ENCODE assay signal across 8 cellular contexts in genomic region chr20:20743511-20744169, GRCh38. TPM values are rescaled to one million over a fixed set of nuclear protein-coding genes. Genes with fewer than 3 reads are reported as not detected.
A peak's percentile ranks its signal among the peaks of the same experiment; 100 is the strongest.
DNase-seq lines count a peak whose midpoint lies in the region; ATAC-seq and TF ChIP-seq lines count a peak whose summit lies in the region.
"Had no signal": no experiment of that assay in that cellular context is flagged by ENCODE, and none has a peak within 500 bp of the region (broad histone marks: within the 10 kb centered on the region; RNA-seq: fewer than 3 reads in every experiment).

No MANE protein-coding gene starts in this region.

- TF ChIP-seq EP300 in SK-N-SH (IDR thresholded peaks at IDR 0.05; ENCODE audit: borderline replicate concordance in 1 of 2, low read depth in 1 of 2, low read length in 1 of 2): no peak

- peaks cover 0 to 6% (median 0%) of the 10 kb centered on the region in 5 donors for H3K36me3 Mint-ChIP-seq in naive thymus-derived CD4-positive, alpha-beta T cell
- no peaks in the 10 kb centered on the region for H3K36me3 Mint-ChIP-seq in activated T-helper 1 cell treated with anti-CD3 and anti-CD28 coated beads, Interleukin-12 subunit alpha, Interleukin-12 subunit beta, Interleukin-2, Interleukin-4 antibody, amounts not matched to agents 30 ng/mL and 10 ng/mL and 1 ng/mL, durations not matched to agents 14 hours and 24 hours and 36 hours (ENCODE audit: low read depth)

- no peak overlapping the region for H3K9ac ChIP-seq in SK-N-SH

- POLR2A ChIA-PET in naive thymus-derived CD4-positive, alpha-beta T cell (lab: Charles Lee): no interaction called here
- POLR2A ChIA-PET in SK-N-SH (lab: Yijun Ruan, JAX): no interaction called here

- peak; percentile 77 for ATAC-seq in HG02884 (IDR thresholded peaks at IDR 0.05; ENCODE audit: unreplicated experiment)
- ATAC-seq in esophagus mucosa: peak; percentile 63
- ATAC-seq in naive thymus-derived CD4-positive, alpha-beta T cell: peak; percentile 70
- ATAC-seq in GM19023 (IDR thresholded peaks at IDR 0.05; ENCODE audit: unreplicated experiment): no peak
- ATAC-seq: K562 had no signal

- H3K9me2 ChIP-seq in SK-N-SH: no peaks in the 10 kb centered on the region

- H3K4me3 ChIP-seq in naive thymus-derived CD4-positive, alpha-beta T cell (ENCODE audit: low read length): no peak overlapping the region
- H3K4me3 ChIP-seq in SK-N-SH (ENCODE audit: low read depth in 2 of 2, low read length in 1 of 2): no peak overlapping the region
- H3K4me3 ChIP-seq: K562 had no signal

- no peak overlapping the region for H3K4me2 ChIP-seq in SK-N-SH

- CTCF ChIA-PET in naive thymus-derived CD4-positive, alpha-beta T cell (lab: Charles Lee): no interaction called here
- CTCF ChIA-PET in SK-N-SH (lab: Yijun Ruan, JAX): no interaction called here

- no peak for TF ChIP-seq RAD21 in SK-N-SH (IDR thresholded peaks at IDR 0.05; ENCODE audit: low read length)

- H3K27ac Mint-ChIP-seq in naive thymus-derived CD4-positive, alpha-beta T cell: no peak overlapping the region
- H3K27ac Mint-ChIP-seq in activated T-helper 1 cell treated with anti-CD3 and anti-CD28 coated beads, Interleukin-12 subunit alpha, Interleukin-12 subunit beta, Interleukin-2, Interleukin-4 antibody, amounts not matched to agents 30 ng/mL and 10 ng/mL and 1 ng/mL, durations not matched to agents 14 hours and 24 hours and 36 hours: no peak overlapping the region

- no peak for TF ChIP-seq CTCF in SK-N-SH (IDR thresholded peaks at IDR 0.05)

- H3K4me1 Mint-ChIP-seq in naive thymus-derived CD4-positive, alpha-beta T cell: peaks cover 0 to 7% (median 0%) of the 10 kb centered on the region in 7 donors
- H3K4me1 Mint-ChIP-seq in activated T-helper 1 cell treated with anti-CD3 and anti-CD28 coated beads, Interleukin-12 subunit alpha, Interleukin-12 subunit beta, Interleukin-2, Interleukin-4 antibody, amounts not matched to agents 30 ng/mL and 10 ng/mL and 1 ng/mL, durations not matched to agents 14 hours and 24 hours and 36 hours (ENCODE audit: low read depth): no peaks in the 10 kb centered on the region

- 41% methylated on average over 14 of the region's 15 CpGs for WGBS in SK-N-SH (ENCODE audit: low lambda C conversion rate)

- DNase-seq in NCI-H82 (lab: John Stamatoyannopoulos, UW) (peak; percentile 71), SK-N-SH (no peak)
- no peak for DNase-seq in naive thymus-derived CD4-positive, alpha-beta T cell
- no peak for DNase-seq in activated T-helper 1 cell treated with anti-CD3 and anti-CD28 coated beads, Interleukin-12 subunit alpha, Interleukin-12 subunit beta, Interleukin-2, Interleukin-4 antibody, amounts not matched to agents 30 ng/mL and 10 ng/mL and 1 ng/mL, durations not matched to agents 14 hours and 24 hours and 36 hours (ENCODE audit: low spot score)

- H3K4me3 Mint-ChIP-seq in naive thymus-derived CD4-positive, alpha-beta T cell: peak overlapping the region in 2 of 10 donors; percentile 8 to 57
- H3K4me3 Mint-ChIP-seq in activated T-helper 1 cell treated with anti-CD3 and anti-CD28 coated beads, Interleukin-12 subunit alpha, Interleukin-12 subunit beta, Interleukin-2, Interleukin-4 antibody, amounts not matched to agents 30 ng/mL and 10 ng/mL and 1 ng/mL, durations not matched to agents 14 hours and 24 hours and 36 hours: no peak overlapping the region

- no peaks in the 10 kb centered on the region for H3K27me3 ChIP-seq in naive thymus-derived CD4-positive, alpha-beta T cell (ENCODE audit: control insufficient read depth in 2 of 2, insufficient read depth in 2 of 2, low read length in 2 of 2)
- peaks cover 7% of the 10 kb centered on the region; the same call in 1 of the 2 replicates for H3K27me3 ChIP-seq in SK-N-SH (ENCODE audit: insufficient read depth)

- no peaks in the 10 kb centered on the region for H3K9me3 ChIP-seq in naive thymus-derived CD4-positive, alpha-beta T cell (ENCODE audit: control insufficient read depth in 2 of 3, low read length in 3 of 3)
- H3K9me3 ChIP-seq in SK-N-SH: no peaks in the 10 kb centered on the region

- H3K79me2 ChIP-seq in SK-N-SH (ENCODE audit: insufficient read depth): no peaks in the 10 kb centered on the region

- no peaks in the 10 kb centered on the region for H4K20me1 ChIP-seq in SK-N-SH (ENCODE audit: insufficient read depth)

- H3K9me3 Mint-ChIP-seq in naive thymus-derived CD4-positive, alpha-beta T cell: peaks cover 0 to 2% (median 0%) of the 10 kb centered on the region in 11 donors
- H3K9me3 Mint-ChIP-seq in activated T-helper 1 cell treated with anti-CD3 and anti-CD28 coated beads, Interleukin-12 subunit alpha, Interleukin-12 subunit beta, Interleukin-2, Interleukin-4 antibody, amounts not matched to agents 30 ng/mL and 10 ng/mL and 1 ng/mL, durations not matched to agents 14 hours and 24 hours and 36 hours: peaks cover under 1% of the 10 kb centered on the region

- intact Hi-C loops in naive thymus-derived CD4-positive, alpha-beta T cell (cut with micrococcal nuclease): no loop called here
- intact Hi-C loops in activated T-helper 1 cell treated with anti-CD3 and anti-CD28 coated beads, Interleukin-12 subunit alpha, Interleukin-12 subunit beta, Interleukin-2, Interleukin-4 antibody, amounts not matched to agents 30 ng/mL and 10 ng/mL and 1 ng/mL, durations not matched to agents 14 hours and 24 hours and 36 hours (cut with micrococcal nuclease): no loop called here

- H3F3A ChIP-seq in SK-N-SH (replicated peaks; ENCODE audit: insufficient read depth): no peaks in the 10 kb centered on the region

- H3K36me3 ChIP-seq in naive thymus-derived CD4-positive, alpha-beta T cell (ENCODE audit: control insufficient read depth in 2 of 3, insufficient read depth in 3 of 3, low read length in 3 of 3): no peaks in the 10 kb centered on the region
- H3K36me3 ChIP-seq in SK-N-SH (replicated peaks in 1 of 2; ENCODE audit: control insufficient read depth in 1 of 2, insufficient read depth in 2 of 2, low read length in 1 of 2): no peaks in the 10 kb centered on the region

- no peak overlapping the region for H3K27ac ChIP-seq in naive thymus-derived CD4-positive, alpha-beta T cell (ENCODE audit: low read depth, low read length)
- no peak overlapping the region for H3K27ac ChIP-seq in SK-N-SH (ENCODE audit: low read depth in 2 of 2, low read length in 1 of 2)

- H2AFZ ChIP-seq in SK-N-SH (ENCODE audit: low read depth): no peak overlapping the region

- peaks cover 5 to 26% (median 13%) of the 10 kb centered on the region in 5 donors for H3K27me3 Mint-ChIP-seq in naive thymus-derived CD4-positive, alpha-beta T cell
- H3K27me3 Mint-ChIP-seq in activated T-helper 1 cell treated with anti-CD3 and anti-CD28 coated beads, Interleukin-12 subunit alpha, Interleukin-12 subunit beta, Interleukin-2, Interleukin-4 antibody, amounts not matched to agents 30 ng/mL and 10 ng/mL and 1 ng/mL, durations not matched to agents 14 hours and 24 hours and 36 hours (ENCODE audit: insufficient read depth): peaks cover 6% of the 10 kb centered on the region

- H3K4me1 ChIP-seq in naive thymus-derived CD4-positive, alpha-beta T cell (ENCODE audit: control insufficient read depth in 2 of 2, insufficient read depth in 2 of 2, low read length in 2 of 2): no peaks in the 10 kb centered on the region
- H3K4me1 ChIP-seq in SK-N-SH (ENCODE audit: control insufficient read depth in 1 of 2, insufficient read depth in 2 of 2, low read depth in 1 of 2, low read length in 1 of 2): no peaks in the 10 kb centered on the region; a peak in 1 of 4 replicates

TF ChIP-seq in SK-N-SH, 30 proteins besides CTCF, POLR2A, EP300 and RAD21:
- TF ChIP-seq PBX3 (IDR thresholded peaks at IDR 0.05) (no peak), POLR2AphosphoS5 (IDR thresholded peaks at IDR 0.05; ENCODE audit: low read depth, low read length) (no peak), TAF1 (IDR thresholded peaks at IDR 0.05; ENCODE audit: borderline replicate concordance, low read depth, low read length) (no peak), USF1 (IDR thresholded peaks at IDR 0.05; ENCODE audit: borderline replicate concordance, low read depth) (no peak), NRF1 (IDR thresholded peaks at IDR 0.05; ENCODE audit: low read depth, low read length) (no peak), SMC3 (IDR thresholded peaks at IDR 0.05; ENCODE audit: low read depth, low read length) (no peak), JUND (IDR thresholded peaks at IDR 0.05) (no peak)
TF ChIP-seq in SK-N-SH: peak in this region for 0.

RNA-seq across cellular contexts. Expression of gene RALGAPA2, which starts 31.2 kb away (rescaled TPM):
- 15.9 TPM for total RNA-seq in esophagus mucosa
- total RNA-seq in naive thymus-derived CD4-positive, alpha-beta T cell: 10 to 100 TPM; 27.5 to 45.4 (median 35.1) TPM
- polyA plus RNA-seq in naive thymus-derived CD4-positive, alpha-beta T cell: 1 to 10 TPM; 6.7 to 9.1 TPM
- total RNA-seq in activated T-helper 1 cell treated with anti-CD3 and anti-CD28 coated beads, Interleukin-12 subunit alpha, Interleukin-12 subunit beta, Interleukin-2, Interleukin-4 antibody, amounts not matched to agents 30 ng/mL and 10 ng/mL and 1 ng/mL, durations not matched to agents 14 hours and 24 hours and 36 hours: 18.0 and 19.6 TPM in 2 replicates
- 1.0 and 1.5 TPM in 2 replicates for polyA plus RNA-seq in SK-N-SH (2012; rRNA removed)
- 1.0 and 1.3 TPM in 2 replicates for polyA plus RNA-seq in SK-N-SH (2012; cell fraction: cytosol; rRNA removed)
- polyA plus RNA-seq in SK-N-SH (2012; cell fraction: nucleus; rRNA removed): 2.9 and 3.8 TPM in 2 replicates
